ENCODE assay signal across 8 cellular contexts in the genomic region with DNA sequence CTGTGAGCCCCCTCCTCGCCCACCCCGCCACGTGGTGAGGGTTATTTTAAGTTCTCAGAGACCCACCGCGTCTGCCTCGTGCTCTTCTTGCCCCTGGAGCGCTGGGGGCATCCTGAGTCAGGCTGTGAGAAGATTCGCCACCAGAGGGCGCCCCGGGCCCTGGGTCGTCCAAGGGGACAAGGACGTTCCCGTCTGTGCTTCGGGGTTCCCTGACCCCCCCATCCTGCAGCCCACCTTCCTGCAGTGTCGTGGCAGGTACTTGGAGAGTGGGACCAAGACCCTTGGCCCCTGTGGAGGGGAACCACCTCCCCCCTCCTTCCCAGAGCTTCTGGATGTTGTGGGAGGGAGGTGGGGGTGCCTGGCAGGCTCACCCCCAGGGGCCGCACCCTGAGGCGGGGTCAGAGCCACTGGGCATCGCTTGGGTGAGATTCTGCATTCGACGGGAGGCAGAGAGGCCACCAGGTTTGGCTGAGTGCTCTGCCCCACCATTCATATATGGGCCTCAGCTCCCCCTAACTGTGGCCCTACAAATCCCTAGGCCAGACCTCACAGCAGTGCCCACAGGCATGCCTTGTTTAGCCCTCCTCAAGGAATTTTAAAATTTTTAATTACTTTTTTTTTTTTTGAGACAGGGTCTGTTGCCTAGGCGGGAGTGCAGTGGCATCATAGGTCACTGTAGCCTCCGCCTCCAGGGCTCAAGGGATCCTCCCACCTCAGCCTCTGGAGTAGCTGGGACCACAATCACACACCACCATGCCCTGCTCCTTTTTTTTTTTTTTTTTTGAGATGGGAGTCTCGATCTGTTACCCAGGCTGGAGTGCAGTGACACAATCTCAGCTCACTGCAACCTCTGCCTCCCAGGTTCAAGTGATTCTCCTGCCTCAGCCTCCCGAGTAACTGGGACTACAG.
DNase-seq lines count a peak whose midpoint lies in the region; ATAC-seq and TF ChIP-seq lines count a peak whose summit lies in the region.

No MANE protein-coding gene starts in this region.

- no peak overlapping the region for H3K27ac ChIP-seq in coronary artery

- H3K4me1 Mint-ChIP-seq in memory B cell: peaks cover 8% of the 10 kb centered on the region

- peak overlapping the region; percentile 47 for H3K27ac Mint-ChIP-seq in memory B cell

- H3K36me3 Mint-ChIP-seq in memory B cell: peaks cover 3% of the 10 kb centered on the region

- DNase-seq in AG20443 (ENCODE audit: low spot score): peak; percentile 88
- peak; percentile 47 for DNase-seq in NCI-H226
- DNase-seq in activated CD4-positive, alpha-beta T cell treated with anti-CD3 and anti-CD28 coated beads, Interleukin-2, amount 50 U/mL, for 24 hours (ENCODE audit: low read depth in 1 of 2, low spot score in 1 of 2): peak; percentile 87 to 88
- no peak for DNase-seq in coronary artery (ENCODE audit: low spot score)
- peak; percentile 91 to 98 for DNase-seq in memory B cell (ENCODE audit: low spot score in 2 of 2)
- DNase-seq in stimulated activated CD8-positive, alpha-beta memory T cell treated with anti-CD3 and anti-CD28 coated beads, Interleukin-4, amount 100 ng/mL, for 1 hour (ENCODE audit: low read depth in 2 of 2, low spot score in 1 of 2): peak; percentile 83 to 93

- peak; percentile 70 for TF ChIP-seq CTCF in coronary artery (IDR thresholded peaks at IDR 0.05)

- ATAC-seq in GM19023 (IDR thresholded peaks at IDR 0.05; ENCODE audit: unreplicated experiment) (peak; percentile 50), memory B cell (ENCODE audit: low read depth) (peak; percentile 79), HG03439 (IDR thresholded peaks at IDR 0.05; ENCODE audit: unreplicated experiment) (no peak)

- no peak overlapping the region for H3K4me3 ChIP-seq in coronary artery

- no peaks in the 10 kb centered on the region for H3K9me3 Mint-ChIP-seq in memory B cell

- no peak overlapping the region for H3K4me3 Mint-ChIP-seq in memory B cell

- H3K27me3 Mint-ChIP-seq in memory B cell: no peaks in the 10 kb centered on the region
